1 cellular context compared by ENCODE assay signal in the genomic region with DNA sequence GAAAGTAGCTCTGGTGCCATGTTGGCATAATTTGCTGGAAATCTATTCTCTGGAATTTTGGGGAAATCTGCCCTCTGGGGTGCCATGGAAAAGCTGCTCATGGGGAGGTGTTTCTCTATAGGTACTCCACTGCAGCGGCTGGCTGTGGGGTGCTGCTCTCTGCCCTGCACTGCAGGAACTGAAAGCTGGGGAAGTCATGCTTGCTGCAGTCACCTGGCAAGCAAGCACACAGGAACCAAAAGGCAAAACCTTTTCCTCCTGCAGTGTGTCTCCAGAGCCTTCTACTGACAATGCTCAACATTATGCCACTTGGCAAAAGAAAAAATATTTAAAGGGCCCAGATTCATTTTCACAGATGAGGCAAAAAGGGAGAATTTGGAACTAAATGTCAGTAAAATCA.
TF ChIP-seq lines count a peak whose summit lies in the region.

No MANE protein-coding gene starts in this region.

TF ChIP-seq in HepG2, 621 proteins besides CTCF, POLR2A, EP300 and RAD21:
- TF ChIP-seq ZNF775 (CRISPR knock-in tag; IDR thresholded peaks at IDR 0.05; ENCODE audit: borderline replicate concordance) (no peak), JDP2 (CRISPR knock-in tag; IDR thresholded peaks at IDR 0.05; ENCODE audit: borderline replicate concordance) (no peak), SIN3B (IDR thresholded peaks at IDR 0.05; ENCODE audit: low read length) (no peak), GFI1 (CRISPR knock-in tag; IDR thresholded peaks at IDR 0.05; ENCODE audit: borderline replicate concordance) (no peak), YY1 (IDR thresholded peaks at IDR 0.05; ENCODE audit: insufficient read depth, insufficient replicate concordance, low read depth, low read length) (no peak), ZFP62 (CRISPR knock-in tag; IDR thresholded peaks at IDR 0.05) (no peak), SMAD9 (CRISPR knock-in tag; IDR thresholded peaks at IDR 0.05) (no peak), ZSCAN29 (CRISPR knock-in tag; conservative IDR thresholded peaks at IDR 0.05) (no peak), NFAT5 (CRISPR knock-in tag; IDR thresholded peaks at IDR 0.05) (no peak)
